Comparison of ENCODE assay signal across 16 cellular contexts in genomic region chr1:151171190-151171589, GRCh38. TPM values are rescaled to one million over a fixed set of nuclear protein-coding genes. Genes with fewer than 3 reads are reported as not detected.
"Had no signal": no experiment of that assay in that cellular context is flagged by ENCODE, and none has a peak within 500 bp of the region (broad histone marks: within the 10 kb centered on the region; RNA-seq: fewer than 3 reads in every experiment).

No MANE protein-coding gene starts in this region.

- H3K9me3 Mint-ChIP-seq: natural killer cell; stimulated activated memory B cell treated with anti-CD40 and anti-IgM and Interleukin-4, amounts not matched to agents 10 μg/mL and 1 μg/mL and 100 μg/mL, for 72 hours had no signal

- H3K4me3 ChIP-seq: adrenal gland, esophagus squamous epithelium, tibial artery had no signal

- H3K9ac ChIP-seq: parathyroid adenoma had no signal

- H3K4me1 ChIP-seq: parathyroid adenoma had no signal

- H3K9me3 ChIP-seq: adrenal gland, esophagus squamous epithelium, tibial artery had no signal

- H2AFZ ChIP-seq: parathyroid adenoma had no signal

- H3K27me3 ChIP-seq: adrenal gland, esophagus squamous epithelium, tibial artery had no signal

- H3K4me3 Mint-ChIP-seq: natural killer cell; stimulated activated memory B cell treated with anti-CD40 and anti-IgM and Interleukin-4, amounts not matched to agents 10 μg/mL and 1 μg/mL and 100 μg/mL, for 72 hours had no signal

- H3K27ac ChIP-seq: adrenal gland, esophagus squamous epithelium, parathyroid adenoma, tibial artery, WERI-Rb-1 had no signal

- FAIRE-seq: bronchial epithelial cell had no signal

- ATAC-seq: natural killer cell; sciatic nerve; stimulated activated memory B cell treated with anti-CD40 and anti-IgM and Interleukin-4, amounts not matched to agents 10 μg/mL and 1 μg/mL and 100 μg/mL, for 72 hours had no signal

- DNase-seq: activated CD4-positive, alpha-beta T cell treated with anti-CD3 and anti-CD28 coated beads, Interleukin-2, amount 50 U/mL, for 4 hours; activated naive CD4-positive, alpha-beta T cell treated with Interleukin-2 at 50 U/mL for 16 hours; adrenal gland; effector CD4-positive, alpha-beta T cell; esophagus squamous epithelium; natural killer cell; stimulated activated CD4-positive, alpha-beta T cell treated with anti-CD3 and anti-CD28 coated beads, Interleukin-4, amount 100 ng/mL, for 4 hours; substantia nigra; tibial artery; WERI-Rb-1 had no signal

- H3K27me3 Mint-ChIP-seq: stimulated activated memory B cell treated with anti-CD40 and anti-IgM and Interleukin-4, amounts not matched to agents 10 μg/mL and 1 μg/mL and 100 μg/mL, for 72 hours had no signal

RNA-seq across cellular contexts. Expression of gene TMOD4, which starts 4.6 kb away (rescaled TPM):
- total RNA-seq: bronchial epithelial cell, cerebellum, esophagus squamous epithelium, liver had no signal
- polyA plus RNA-seq: liver had no signal

RNA-seq across cellular contexts. Expression of gene TNFAIP8L2, which starts 14.7 kb away (rescaled TPM):
- total RNA-seq: bronchial epithelial cell had no signal
